ENCODE assay signal across 14 cellular contexts in the genomic region with DNA sequence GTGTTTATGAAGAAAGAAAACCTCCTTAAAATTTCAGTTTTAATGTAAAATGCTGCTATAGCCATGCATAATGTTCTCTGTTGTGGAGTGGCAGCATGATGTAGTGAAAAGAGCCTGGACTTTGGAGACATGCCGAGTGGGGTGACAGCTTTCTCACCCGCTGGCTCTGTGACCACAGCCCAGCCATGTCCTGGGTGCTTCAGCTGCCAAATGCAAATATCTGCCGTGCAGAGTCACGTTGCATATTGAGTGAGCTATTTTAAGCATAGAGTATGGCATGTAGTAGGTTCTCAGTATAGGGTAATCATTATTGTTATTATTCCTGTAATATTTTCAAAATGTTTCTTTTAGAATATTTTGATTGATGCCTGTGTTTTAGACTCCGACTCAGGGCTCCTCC. TPM values are rescaled to one million over a fixed set of nuclear protein-coding genes. Genes with fewer than 3 reads are reported as not detected.
A peak's percentile ranks its signal among the peaks of the same experiment; 100 is the strongest.
DNase-seq lines count a peak whose midpoint lies in the region; ATAC-seq and TF ChIP-seq lines count a peak whose summit lies in the region.
"Had no signal": no experiment of that assay in that cellular context is flagged by ENCODE, and none has a peak within 500 bp of the region (broad histone marks: within the 10 kb centered on the region; RNA-seq: fewer than 3 reads in every experiment).

No MANE protein-coding gene starts in this region.

- H3K27me3 ChIP-seq in right atrium auricular region (no peaks in the 10 kb centered on the region), spleen (replicated peaks in 1 of 7) (no peaks in the 10 kb centered on the region)

- 73 to 81% (median 79%) methylated on average over 5 of the region's 5 CpGs for WGBS in spleen, 5 donors

- intact Hi-C loops in Right ventricle myocardium superior (cut with DNase I) (no loop called here), spleen (cut with DNase I; ENCODE audit: low total_unique reads) (no loop called here)

- H3K4me3 ChIP-seq in right atrium auricular region (no peak overlapping the region), spleen (no peak overlapping the region)

- peak; percentile 57 for DNase-seq in Right ventricle myocardium superior
- DNase-seq in right atrium auricular region (ENCODE audit: low spot score) = no peak
- DNase-seq in NAMALWA (ENCODE audit: low spot score) = peak; percentile 63
- DNase-seq in middle frontal gyrus (ENCODE audit: extremely low spot score, low spot score) = no peak
- no peak for DNase-seq in stimulated activated CD4-positive, alpha-beta T cell treated with anti-CD3 and anti-CD28 coated beads, Interleukin-2, amount 100 ng/mL, for 48 hours
- DNase-seq in spleen = no peak
- DNase-seq in stimulated activated CD8-positive, alpha-beta memory T cell treated with anti-CD3 and anti-CD28 coated beads, Interleukin-4, amount 100 ng/mL, for 48 hours = no peak
- DNase-seq: 8988T; activated CD8-positive, alpha-beta memory T cell treated with anti-CD3 and anti-CD28 coated beads for 24 hours; DND-41; erythroblast; HFFc6; NCI-H187 treated with DMSO at 0.1 percent for 48 hours had no signal

- H3K9me3 ChIP-seq in right atrium auricular region (no peaks in the 10 kb centered on the region), spleen (no peaks in the 10 kb centered on the region)

- peak; percentile 94 for ATAC-seq in Right ventricle myocardium superior (ENCODE audit: poor library complexity)
- peak; percentile 78 for ATAC-seq in HG02884 (IDR thresholded peaks at IDR 0.05; ENCODE audit: unreplicated experiment)

- TF ChIP-seq CTCF in right atrium auricular region (IDR thresholded peaks at IDR 0.05) = no peak
- TF ChIP-seq CTCF in spleen (IDR thresholded peaks at IDR 0.05 in 8 of 11, conservative IDR thresholded peaks at IDR 0.05 in 3 of 11) = no peak

- H3K27ac ChIP-seq in right atrium auricular region = peak overlapping the region in 1 of 2 donors; percentile 8
- H3K27ac ChIP-seq in spleen = no peak overlapping the region

- H3K36me3 ChIP-seq in right atrium auricular region = peaks cover 21% of the 10 kb centered on the region
- H3K36me3 ChIP-seq in spleen = peaks cover 0 to 94% (median 46%) of the 10 kb centered on the region in 6 donors

- no peak for TF ChIP-seq POLR2A in spleen (IDR thresholded peaks at IDR 0.05)

- H3K4me1 ChIP-seq in right atrium auricular region (no peaks in the 10 kb centered on the region), spleen (peaks cover 0 to 32% (median 13%) of the 10 kb centered on the region in 6 donors)

RNA-seq across cellular contexts. Expression of a gene that starts 15.5 kb away (rescaled TPM):
- total RNA-seq in Right ventricle myocardium superior (3.3 TPM), right atrium auricular region (1 to 10 TPM; 3.7 to 4.6 TPM), spleen (10 to 100 TPM in 1 of 7 donors, 1 to 10 TPM in 6; 4.3 to 10.9 (median 7.5) TPM)
- 1 to 10 TPM; 1.9 to 4.1 (median 3.3) TPM for polyA plus RNA-seq in spleen

RNA-seq across cellular contexts. Expression of a gene that starts 21.8 kb away (rescaled TPM):
- 11.1 TPM for total RNA-seq in Right ventricle myocardium superior
- 1 to 10 TPM; 7.6 to 8.4 TPM for total RNA-seq in right atrium auricular region
- total RNA-seq in spleen = 10 to 100 TPM; 15.3 to 23.1 (median 21.4) TPM
- 10 to 100 TPM in 1 of 3 donors, 1 to 10 TPM in 2; 6.4 to 11.3 (median 8.5) TPM for polyA plus RNA-seq in spleen

RNA-seq across cellular contexts. Expression of a gene that starts 21.9 kb away (rescaled TPM):
- total RNA-seq in Right ventricle myocardium superior (28.6 TPM), right atrium auricular region (10 to 100 TPM; 60.0 to 65.9 TPM), spleen (100 to 1,000 TPM in 3 of 7 donors, 10 to 100 TPM in 4; 35.1 to 137 (median 47.2) TPM)
- 10 to 100 TPM; 28.3 to 29.0 (median 28.7) TPM for polyA plus RNA-seq in spleen

RNA-seq across cellular contexts. Expression of a gene that starts 53.5 kb away (rescaled TPM):
- total RNA-seq in Right ventricle myocardium superior = 4.0 TPM
- 1 to 10 TPM; 7.2 to 7.5 TPM for total RNA-seq in right atrium auricular region
- total RNA-seq in spleen = 10 to 100 TPM; 19.7 to 43.7 (median 26.5) TPM
- polyA plus RNA-seq in spleen = 10 to 100 TPM; 16.4 to 22.3 (median 18.0) TPM

RNA-seq across cellular contexts. Expression of a gene that starts 56.7 kb away (rescaled TPM):
- total RNA-seq in Right ventricle myocardium superior (9.8 TPM), right atrium auricular region (10 to 100 TPM; 11.6 to 14.0 TPM), spleen (10 to 100 TPM; 27.9 to 46.0 (median 34.9) TPM)
- 1 to 10 TPM; 7.2 to 9.1 (median 8.5) TPM for polyA plus RNA-seq in spleen

Comparison
In these comparisons a context has a peak if more than half of its experiments do, and no peak if none do; other contexts are left out.
1. DNase-seq: peak in Right ventricle myocardium superior (single experiment) and NAMALWA (single experiment); none in right atrium auricular region (single experiment), middle frontal gyrus (single experiment), stimulated activated CD4-positive, alpha-beta T cell treated with anti-CD3 and anti-CD28 coated beads, Interleukin-2, amount 100 ng/mL, for 48 hours (0 of 2), spleen (single experiment) and stimulated activated CD8-positive, alpha-beta memory T cell treated with anti-CD3 and anti-CD28 coated beads, Interleukin-4, amount 100 ng/mL, for 48 hours (single experiment).